Comparison of ENCODE assay signal across 26 cellular contexts in the genomic region with DNA sequence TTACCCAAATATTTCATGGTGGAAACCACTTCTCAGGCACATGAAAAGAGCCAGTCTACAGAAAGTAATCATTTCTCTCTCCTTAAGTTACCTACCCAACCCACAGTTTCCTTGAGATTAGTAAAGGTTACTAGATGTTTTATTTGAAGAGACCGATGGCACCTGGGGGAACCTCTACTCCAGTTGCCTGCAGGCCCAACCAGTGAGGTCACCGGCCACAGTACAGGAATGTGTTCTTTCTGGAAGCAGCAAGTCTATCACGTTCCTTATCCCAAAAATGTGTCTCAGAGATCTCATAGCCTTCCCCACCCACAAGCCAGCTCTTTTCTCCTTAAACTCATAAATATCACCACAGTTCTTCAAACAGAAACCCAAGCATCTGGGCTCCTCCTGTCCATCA.
"Had no signal": no experiment of that assay in that cellular context is flagged by ENCODE, and none has a peak within 500 bp of the region (broad histone marks: within the 10 kb centered on the region; RNA-seq: fewer than 3 reads in every experiment).

No MANE protein-coding gene starts in this region.

- DNase-seq: stimulated activated CD4-positive, alpha-beta T cell treated with anti-CD3 and anti-CD28 coated beads, Interleukin-2, amount 100 ng/mL, for 48 hours; stimulated activated CD4-positive, alpha-beta T cell treated with anti-CD3 and anti-CD28 coated beads, Interleukin-4, amount 100 ng/mL, for 1 hour; stimulated activated CD4-positive, alpha-beta T cell treated with anti-CD3 and anti-CD28 coated beads, Interleukin-4, amount 100 ng/mL, for 24 hours; stimulated activated CD4-positive, alpha-beta T cell treated with anti-CD3 and anti-CD28 coated beads, Interleukin-4, amount 100 ng/mL, for 4 hours; stimulated activated CD8-positive, alpha-beta memory T cell treated with anti-CD3 and anti-CD28 coated beads, Interleukin-4, amount 100 ng/mL, for 48 hours; stimulated activated naive B cell treated with anti-CD40 and anti-IgM and Interleukin-4, amounts not matched to agents 10 μg/mL and 1 μg/mL and 100 μg/mL, for 72 hours; stimulated activated naive CD4-positive, alpha-beta T cell; stimulated activated naive CD4-positive, alpha-beta T cell treated with Interleukin-2 at 50 U/mL for 16 hours; stimulated activated naive CD8-positive, alpha-beta T cell treated with anti-CD3 and anti-CD28 coated beads, Interleukin-15, amount 100 ng/mL, for 72 hours; stimulated activated naive CD8-positive, alpha-beta T cell treated with anti-CD3 and anti-CD28 coated beads, Interleukin-15, Interleukin-2, amounts not matched to agents 100 U/mL and 50 U/mL, for 24 hours; stomach; substantia nigra; testis; thyroid gland; tibial artery; transverse colon; upper lobe of left lung; upper lobe of right lung; uterus had no signal

- H3K27ac ChIP-seq: stomach, suprapubic skin, testis, thoracic aorta, thyroid gland, tibial artery, tibial nerve, transverse colon, upper lobe of left lung, upper lobe of right lung, uterus, vagina had no signal

- H3K36me3 ChIP-seq: stomach, suprapubic skin, thoracic aorta, thyroid gland, tibial artery, tibial nerve, transverse colon, upper lobe of left lung, upper lobe of right lung, uterus, vagina had no signal

- H3K9me3 ChIP-seq: stomach, suprapubic skin, testis, thoracic aorta, thyroid gland, tibial artery, tibial nerve, transverse colon, upper lobe of left lung, upper lobe of right lung, uterus, vagina had no signal

- ATAC-seq: stimulated activated effector memory CD8-positive, alpha-beta T cell treated with anti-CD3 and anti-CD28 coated beads, Interleukin-12 subunit alpha, Interleukin-12 subunit beta, amount 100 ng/mL, for 72 hours; stimulated activated memory B cell treated with anti-CD40 and anti-IgM and Interleukin-4, amounts not matched to agents 10 μg/mL and 1 μg/mL and 100 μg/mL, for 72 hours; stimulated activated naive B cell treated with anti-CD40 and anti-IgM and Interleukin-4, amounts not matched to agents 10 μg/mL and 1 μg/mL and 100 μg/mL, for 72 hours; stimulated activated naive CD8-positive, alpha-beta T cell treated with anti-CD3 and anti-CD28 coated beads, Interleukin-15, amount 100 ng/mL, for 72 hours; stimulated activated naive CD8-positive, alpha-beta T cell treated with anti-CD3 and anti-CD28 coated beads, Interleukin-15, Interleukin-2, amounts not matched to agents 100 U/mL and 50 U/mL, for 24 hours; upper lobe of right lung had no signal

- H3K4me1 ChIP-seq: stomach, testis, thyroid gland, tibial artery, tibial nerve, transverse colon, upper lobe of left lung, upper lobe of right lung, uterus, vagina had no signal

- H3K27me3 ChIP-seq: stomach, suprapubic skin, testis, thyroid gland, tibial artery, tibial nerve, transverse colon, upper lobe of left lung, upper lobe of right lung, uterus, vagina had no signal

- FAIRE-seq: urothelium cell line had no signal

- H3K4me3 ChIP-seq: stomach, suprapubic skin, testis, thoracic aorta, thyroid gland, tibial artery, tibial nerve, transverse colon, upper lobe of left lung, upper lobe of right lung, uterus, vagina had no signal
